Comparison of ENCODE assay signal across 1 cellular context in the genomic region with DNA sequence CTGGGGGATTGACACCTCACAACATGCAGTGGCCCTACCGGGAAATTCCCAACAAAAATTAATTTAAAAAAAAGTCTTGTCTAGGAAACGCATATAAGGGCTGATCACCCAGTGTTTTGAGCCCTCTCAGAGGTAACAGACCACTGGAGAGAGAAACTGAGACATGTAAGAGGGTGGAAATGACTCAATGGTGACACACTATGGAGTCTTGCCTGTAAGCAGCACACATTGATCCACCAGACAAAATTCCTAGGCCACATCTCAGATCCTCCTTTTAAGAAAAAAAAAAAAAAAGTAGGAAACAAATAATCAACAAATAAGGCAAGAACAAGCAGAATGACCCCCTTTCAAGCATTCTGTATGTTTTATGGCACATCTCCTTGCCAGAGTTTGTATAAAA.
TF ChIP-seq lines count a peak whose summit lies in the region.

No MANE protein-coding gene starts in this region.

TF ChIP-seq in IMR-90, 13 proteins besides CTCF, POLR2A, EP300 and RAD21 (continued from another document):
- TF ChIP-seq, protein P1, sequence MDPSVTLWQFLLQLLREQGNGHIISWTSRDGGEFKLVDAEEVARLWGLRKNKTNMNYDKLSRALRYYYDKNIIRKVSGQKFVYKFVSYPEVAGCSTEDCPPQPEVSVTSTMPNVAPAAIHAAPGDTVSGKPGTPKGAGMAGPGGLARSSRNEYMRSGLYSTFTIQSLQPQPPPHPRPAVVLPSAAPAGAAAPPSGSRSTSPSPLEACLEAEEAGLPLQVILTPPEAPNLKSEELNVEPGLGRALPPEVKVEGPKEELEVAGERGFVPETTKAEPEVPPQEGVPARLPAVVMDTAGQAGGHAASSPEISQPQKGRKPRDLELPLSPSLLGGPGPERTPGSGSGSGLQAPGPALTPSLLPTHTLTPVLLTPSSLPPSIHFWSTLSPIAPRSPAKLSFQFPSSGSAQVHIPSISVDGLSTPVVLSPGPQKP (IDR thresholded peaks at IDR 0.05; ENCODE audit: borderline replicate concordance, low read depth, low read length), result no peak
